In genomic region chr7:15554081-15554480, GRCh38 we compare ENCODE assay signal across 20 cellular contexts. TPM values are rescaled to one million over a fixed set of nuclear protein-coding genes. Genes with fewer than 3 reads are reported as not detected.
DNase-seq lines count a peak whose midpoint lies in the region; ATAC-seq and TF ChIP-seq lines count a peak whose summit lies in the region.
"Had no signal": no experiment of that assay in that cellular context is flagged by ENCODE, and none has a peak within 500 bp of the region (broad histone marks: within the 10 kb centered on the region; RNA-seq: fewer than 3 reads in every experiment).

No MANE protein-coding gene starts in this region.

- H3K27ac Mint-ChIP-seq in neural crest cell (ENCODE audit: unreplicated experiment) = peak overlapping the region; percentile 27
- H3K27ac Mint-ChIP-seq: CD8-positive, alpha-beta memory T cell; dendritic cell treated with granulocyte-macrophage colony-stimulating factor and Interleukin-4, amounts not matched to agents 40 ng/mL and 50 ng/mL, for 4 days; mesothelial cell of epicardium had no signal

- no peaks in the 10 kb centered on the region for H3K27me3 Mint-ChIP-seq in neural crest cell (ENCODE audit: low read depth)
- H3K27me3 Mint-ChIP-seq: CD8-positive, alpha-beta memory T cell; dendritic cell treated with granulocyte-macrophage colony-stimulating factor and Interleukin-4, amounts not matched to agents 40 ng/mL and 50 ng/mL, for 4 days had no signal

- no peaks in the 10 kb centered on the region for H3K9me3 Mint-ChIP-seq in neural crest cell
- H3K9me3 Mint-ChIP-seq: dendritic cell treated with granulocyte-macrophage colony-stimulating factor and Interleukin-4, amounts not matched to agents 40 ng/mL and 50 ng/mL, for 4 days; mesothelial cell of epicardium had no signal

- H3K27me3 ChIP-seq in lower lobe of right lung (ENCODE audit: low read depth) (no peaks in the 10 kb centered on the region), uterus (no peaks in the 10 kb centered on the region)
- H3K27me3 ChIP-seq: heart left ventricle, right lobe of liver had no signal

- H3K4me1 ChIP-seq in lower lobe of right lung (no peaks in the 10 kb centered on the region), uterus (no peaks in the 10 kb centered on the region)

- no peak for TF ChIP-seq POLR2A in uterus (IDR thresholded peaks at IDR 0.05)

- H3K36me3 Mint-ChIP-seq in neural crest cell (ENCODE audit: low read depth) = no peaks in the 10 kb centered on the region
- H3K36me3 Mint-ChIP-seq: CD8-positive, alpha-beta memory T cell; mesothelial cell of epicardium had no signal

- H3K9me3 ChIP-seq in lower lobe of right lung = no peaks in the 10 kb centered on the region
- no peaks in the 10 kb centered on the region for H3K9me3 ChIP-seq in uterus
- H3K9me3 ChIP-seq: heart left ventricle, right lobe of liver had no signal

- TF ChIP-seq CTCF in AG10803 (conservative IDR thresholded peaks at IDR 0.05; ENCODE audit: low read length) = no peak
- no peak for TF ChIP-seq CTCF in neural crest cell (conservative IDR thresholded peaks at IDR 0.05)
- no peak for TF ChIP-seq CTCF in lower lobe of right lung (IDR thresholded peaks at IDR 0.05)
- no peak for TF ChIP-seq CTCF in uterus (IDR thresholded peaks at IDR 0.05)

- ATAC-seq in lower lobe of right lung = no peak
- no peak for ATAC-seq in HG02938 (IDR thresholded peaks at IDR 0.05; ENCODE audit: unreplicated experiment)
- no peak for ATAC-seq in HG02973 (IDR thresholded peaks at IDR 0.05; ENCODE audit: unreplicated experiment)
- ATAC-seq: esophagus mucosa, heart left ventricle, Panc1, right lobe of liver had no signal

- no peaks in the 10 kb centered on the region for H3K36me3 ChIP-seq in lower lobe of right lung
- H3K36me3 ChIP-seq in uterus = no peaks in the 10 kb centered on the region
- H3K36me3 ChIP-seq: heart left ventricle, right lobe of liver had no signal

- H3K27ac ChIP-seq in lower lobe of right lung (no peak overlapping the region), uterus (no peak overlapping the region)

- DNase-seq in AG10803 (ENCODE audit: low read depth) (peak; percentile 57), NCI-H69 (lab: John Stamatoyannopoulos, UW) (peak; percentile 13), dermis blood vessel endothelial cell (peak; percentile 41), neural crest cell (ENCODE audit: low read depth, low spot score) (no peak), lower lobe of right lung (no peak), uterus (no peak)
- DNase-seq: activated naive CD4-positive, alpha-beta T cell; CD8-positive, alpha-beta memory T cell; heart left ventricle; islet precursor cell; MV-4-11; NCI-H2081 treated with DMSO at 0.1 percent for 48 hours; right lobe of liver; stimulated activated CD4-positive, alpha-beta T cell treated with anti-CD3 and anti-CD28 coated beads, Interleukin-2, amount 100 ng/mL, for 48 hours had no signal

- H3K4me1 Mint-ChIP-seq in neural crest cell = no peaks in the 10 kb centered on the region
- H3K4me1 Mint-ChIP-seq: CD8-positive, alpha-beta memory T cell had no signal

- intact Hi-C loops in lower lobe of right lung (cut with DNase I) = no loop called here
- intact Hi-C loops in uterus (cut with DNase I; ENCODE audit: low total_unique reads) = no loop called here

- H3K4me3 ChIP-seq in AG10803 (ENCODE audit: low read length) (no peak overlapping the region), lower lobe of right lung (no peak overlapping the region), uterus (no peak overlapping the region)
- H3K4me3 ChIP-seq: right lobe of liver had no signal

- H3K4me3 Mint-ChIP-seq in neural crest cell = no peak overlapping the region
- H3K4me3 Mint-ChIP-seq: CD8-positive, alpha-beta memory T cell; dendritic cell treated with granulocyte-macrophage colony-stimulating factor and Interleukin-4, amounts not matched to agents 40 ng/mL and 50 ng/mL, for 4 days; mesothelial cell of epicardium had no signal

RNA-seq across cellular contexts. Expression of gene AGMO, which starts 7.7 kb away (rescaled TPM):
- 1.9 and 6.7 TPM in 2 replicates for total RNA-seq in dermis blood vessel endothelial cell
- total RNA-seq in neural crest cell = 0.51 and 1.0 TPM in 2 replicates
- total RNA-seq in lower lobe of right lung = not detected
- total RNA-seq in uterus = 1 to 10 TPM in 1 of 4 donors, under 1 TPM in 1, not detected in 2; 0.24 to 1.5 TPM
- total RNA-seq: CD8-positive, alpha-beta memory T cell had no signal

Comparison
In these comparisons a context has a peak if more than half of its experiments do, and no peak if none do; other contexts are left out.
1. DNase-seq: peak in AG10803 (single experiment), NCI-H69 (single experiment) and dermis blood vessel endothelial cell (single experiment); none in neural crest cell (single experiment), lower lobe of right lung (single experiment) and uterus (0 of 2).